1 cellular context compared by ENCODE assay signal in genomic region chr3:194514626-194515025, GRCh38.
TF ChIP-seq lines count a peak whose summit lies in the region.

No MANE protein-coding gene starts in this region.

TF ChIP-seq in GM23338, 12 proteins besides CTCF, POLR2A, EP300 and RAD21 (continued from another document):
- no peak for TF ChIP-seq ETS1 (IDR thresholded peaks at IDR 0.05)
- TF ChIP-seq JUNB (IDR thresholded peaks at IDR 0.05; ENCODE audit: unreplicated experiment), result no peak
- TF ChIP-seq ZNF331 (CRISPR knock-in tag; IDR thresholded peaks at IDR 0.05; ENCODE audit: low read depth), result no peak
- no peak for TF ChIP-seq REST (IDR thresholded peaks at IDR 0.05; ENCODE audit: unreplicated experiment)
- no peak for TF ChIP-seq ZNF114 (CRISPR knock-in tag; IDR thresholded peaks at IDR 0.05)
- no peak for TF ChIP-seq CREB1 (CRISPR knock-in tag; IDR thresholded peaks at IDR 0.05; ENCODE audit: low read depth)
- no peak for TF ChIP-seq POLR2AphosphoS5 (IDR thresholded peaks at IDR 0.05; ENCODE audit: low read depth)
- TF ChIP-seq NANOG (IDR thresholded peaks at IDR 0.05; ENCODE audit: borderline replicate concordance), result no peak
